20 cellular contexts compared by ENCODE assay signal in genomic region chr2:116716444-116716843, GRCh38.
"Had no signal": no experiment of that assay in that cellular context is flagged by ENCODE, and none has a peak within 500 bp of the region (broad histone marks: within the 10 kb centered on the region; RNA-seq: fewer than 3 reads in every experiment).

No MANE protein-coding gene starts in this region.

- H3K27ac ChIP-seq: KMS-11 had no signal

- H3K4me2 ChIP-seq: KMS-11, SK-N-SH had no signal

- H3K9me2 ChIP-seq: SK-N-SH had no signal

- H3K4me3 ChIP-seq: K562 had no signal

- H3K9ac ChIP-seq: KMS-11, SK-N-SH had no signal

- DNase-seq: Kasumi-1, MV-4-11, NCI-H1048, NCI-H1105, NCI-H1417, NCI-H1436 treated with DMSO at 0.1 percent for 48 hours, NCI-H1694, NCI-H187 treated with DMSO at 0.1 percent for 48 hours, NCI-H2029 treated with DMSO at 0.1 percent for 48 hours, NCI-H2227 treated with DMSO at 0.1 percent for 48 hours, NCI-H524 treated with DMSO at 0.1 percent for 48 hours, NCI-H69, NCI-H774, SK-N-SH, SW 1271, T-cell had no signal

- FAIRE-seq: HTR-8/SVneo, K562 had no signal

- ATAC-seq: K562, Panc1, T-cell had no signal
